In genomic region chr6:133392015-133392414, GRCh38 we compare ENCODE assay signal across 1 cellular context.
TF ChIP-seq lines count a peak whose summit lies in the region.

No MANE protein-coding gene starts in this region.

TF ChIP-seq in GM23338, 12 proteins besides CTCF, POLR2A, EP300 and RAD21 (continued from another document):
- 0 out of 2 replicates have a peak, but pooled peaks have one; percentile 19 for TF ChIP-seq NANOG (IDR thresholded peaks at IDR 0.05; ENCODE audit: borderline replicate concordance)
TF ChIP-seq in GM23338: peak in this region for 1.
